In genomic region chr11:9380773-9381172, GRCh38 we compare ENCODE assay signal across 15 cellular contexts. TPM values are rescaled to one million over a fixed set of nuclear protein-coding genes. Genes with fewer than 3 reads are reported as not detected.
DNase-seq lines count a peak whose midpoint lies in the region; TF ChIP-seq lines count a peak whose summit lies in the region.
"Had no signal": no experiment of that assay in that cellular context is flagged by ENCODE, and none has a peak within 500 bp of the region (broad histone marks: within the 10 kb centered on the region; RNA-seq: fewer than 3 reads in every experiment).

No MANE protein-coding gene starts in this region.

- H3K9me3 Mint-ChIP-seq in activated T-cell treated with anti-CD3 and anti-CD28 coated beads, Interleukin-2, amount 50 U/mL, for 24 hours = no peaks in the 10 kb centered on the region
- H3K9me3 Mint-ChIP-seq: stimulated activated naive CD8-positive, alpha-beta T cell treated with anti-CD3 and anti-CD28 coated beads, Interleukin-15, Interleukin-2, amounts not matched to agents 100 ng/mL and 50 ng/mL, for 24 hours had no signal

- no peaks in the 10 kb centered on the region for H3K27me3 ChIP-seq in HUES64 (ENCODE audit: insufficient read depth, low read length)
- no peaks in the 10 kb centered on the region for H3K27me3 ChIP-seq in esophagus muscularis mucosa
- H3K27me3 ChIP-seq in vagina = no peaks in the 10 kb centered on the region

- H3K27ac ChIP-seq in HUES64 (ENCODE audit: low read depth, low read length) (0 out of 2 replicates have a peak overlapping the region, but pooled peaks have one; percentile 12), esophagus muscularis mucosa (replicated peaks in 1 of 4) (peak overlapping the region; percentile 73 to 80 (median 76)), vagina (no peak overlapping the region)

- intact Hi-C loops in esophagus muscularis mucosa (cut with DNase I) = loop anchor here (10.0 kb wide), 1 partner anchor 116 kb away; the partner anchor contains the start of gene DENND5A
- intact Hi-C loops in vagina (cut with DNase I) = loop anchor here (10.0 kb wide), 1 partner anchor 66 kb away; the partner anchor contains the start of gene TMEM41B

- no peak for TF ChIP-seq CTCF in esophagus muscularis mucosa (IDR thresholded peaks at IDR 0.05)
- no peak for TF ChIP-seq CTCF in vagina (IDR thresholded peaks at IDR 0.05)

- peaks cover 14% of the 10 kb centered on the region for H3K36me3 Mint-ChIP-seq in activated T-cell treated with anti-CD3 and anti-CD28 coated beads, Interleukin-2, amount 50 U/mL, for 24 hours (ENCODE audit: low read depth)

- TF ChIP-seq POLR2A in esophagus muscularis mucosa (IDR thresholded peaks at IDR 0.05; ENCODE audit: low read depth) (no peak), vagina (IDR thresholded peaks at IDR 0.05) (no peak)

- H3K4me3 Mint-ChIP-seq in activated T-cell treated with anti-CD3 and anti-CD28 coated beads, Interleukin-2, amount 50 U/mL, for 24 hours = no peak overlapping the region
- H3K4me3 Mint-ChIP-seq: stimulated activated naive CD8-positive, alpha-beta T cell treated with anti-CD3 and anti-CD28 coated beads, Interleukin-15, Interleukin-2, amounts not matched to agents 100 ng/mL and 50 ng/mL, for 24 hours had no signal

- no peak for TF ChIP-seq EP300 in esophagus muscularis mucosa (IDR thresholded peaks at IDR 0.05)

- H3K9me3 ChIP-seq in HUES64 (ENCODE audit: insufficient read depth, low read depth, low read length) (no peaks in the 10 kb centered on the region), esophagus muscularis mucosa (no peaks in the 10 kb centered on the region), vagina (no peaks in the 10 kb centered on the region)

- H3K27me3 Mint-ChIP-seq in activated T-cell treated with anti-CD3 and anti-CD28 coated beads, Interleukin-2, amount 50 U/mL, for 24 hours = no peaks in the 10 kb centered on the region
- H3K27me3 Mint-ChIP-seq: stimulated activated naive CD8-positive, alpha-beta T cell treated with anti-CD3 and anti-CD28 coated beads, Interleukin-15, Interleukin-2, amounts not matched to agents 100 ng/mL and 50 ng/mL, for 24 hours had no signal

- H3K4me1 Mint-ChIP-seq in activated T-cell treated with anti-CD3 and anti-CD28 coated beads, Interleukin-2, amount 50 U/mL, for 24 hours (ENCODE audit: low read depth) = peaks cover 13% of the 10 kb centered on the region

- H3K4me3 ChIP-seq in HUES64 (ENCODE audit: low read length) (no peak overlapping the region), esophagus muscularis mucosa (no peak overlapping the region), vagina (no peak overlapping the region)

- 80% methylated on average over 2 of the region's 2 CpGs for WGBS in HUES64
- 40% methylated on average over 2 of the region's 2 CpGs for WGBS in esophagus muscularis mucosa

- no peak overlapping the region for H3K27ac Mint-ChIP-seq in activated T-cell treated with anti-CD3 and anti-CD28 coated beads, Interleukin-2, amount 50 U/mL, for 24 hours
- H3K27ac Mint-ChIP-seq: stimulated activated naive CD8-positive, alpha-beta T cell treated with anti-CD3 and anti-CD28 coated beads, Interleukin-15, Interleukin-2, amounts not matched to agents 100 ng/mL and 50 ng/mL, for 24 hours had no signal

- H3K36me3 ChIP-seq in HUES64 (ENCODE audit: insufficient read depth, low read length) (no peaks in the 10 kb centered on the region), esophagus muscularis mucosa (no peaks in the 10 kb centered on the region), vagina (no peaks in the 10 kb centered on the region)

- peak; percentile 22 for DNase-seq in AG20443 (ENCODE audit: low spot score)
- no peak for DNase-seq in esophagus muscularis mucosa (ENCODE audit: extremely low spot score)
- DNase-seq in myocyte (ENCODE audit: low read depth) = peak; percentile 26
- DNase-seq in vagina (ENCODE audit: extremely low spot score in 2 of 2) = no peak
- no peak for DNase-seq in activated T-cell treated with anti-CD3 and anti-CD28 coated beads, Interleukin-2, amount 50 U/mL, for 24 hours
- DNase-seq in KG1 (lab: John Stamatoyannopoulos, UW) = no peak
- no peak for DNase-seq in NCI-H524 treated with DMSO at 0.1 percent for 48 hours (lab: John Stamatoyannopoulos, UW)
- DNase-seq: activated CD8-positive, alpha-beta memory T cell treated with anti-CD3 and anti-CD28 coated beads for 24 hours; amniotic stem cell; MV-4-11; NCI-H2081 treated with DMSO at 0.1 percent for 48 hours; NCI-H82; stimulated activated CD4-positive, alpha-beta T cell treated with anti-CD3 and anti-CD28 coated beads, Interleukin-12 subunit alpha, Interleukin-12 subunit beta, amount 100 ng/mL, for 4 hours had no signal

- H3K9ac ChIP-seq in HUES64 (ENCODE audit: low read depth, low read length) = peak overlapping the region; percentile 2; the same call in 1 of the 2 replicates

- H3K4me1 ChIP-seq in HUES64 (ENCODE audit: insufficient read depth, low read length) = peaks cover 8% of the 10 kb centered on the region; the same call in 1 of the 2 replicates
- H3K4me1 ChIP-seq in esophagus muscularis mucosa = peaks cover 8 to 32% (median 31%) of the 10 kb centered on the region in 4 donors
- H3K4me1 ChIP-seq in vagina = peaks cover 7% of the 10 kb centered on the region

RNA-seq across cellular contexts. Expression of gene IPO7, which starts 3.7 kb away (rescaled TPM):
- polyA plus RNA-seq in HUES64 (2013, experiment 1 of 2) = 129 TPM
- polyA plus RNA-seq in HUES64 (2013, experiment 2 of 2) = 144 TPM
- total RNA-seq in esophagus muscularis mucosa (100 to 1,000 TPM; 131 to 186 (median 150) TPM), myocyte (162 and 183 TPM in 2 replicates), vagina (64.8 TPM)
- polyA plus RNA-seq in myocyte (2012) = 32.2 TPM

Comparison
In these comparisons a context has a peak if more than half of its experiments do, and no peak if none do; other contexts are left out.
1. DNase-seq: peak in AG20443 (single experiment) and myocyte (single experiment); none in esophagus muscularis mucosa (single experiment), vagina (0 of 2), activated T-cell treated with anti-CD3 and anti-CD28 coated beads, Interleukin-2, amount 50 U/mL, for 24 hours (single experiment), KG1 (single experiment) and NCI-H524 treated with DMSO at 0.1 percent for 48 hours (single experiment).